In genomic region chr22:46089426-46090041, GRCh38 we compare ENCODE assay signal across 2 cellular contexts.
TF ChIP-seq lines count a peak whose summit lies in the region.

No MANE protein-coding gene starts in this region.

TF ChIP-seq in IMR-90, 13 proteins besides CTCF, POLR2A, EP300 and RAD21:
- TF ChIP-seq SMC3 (IDR thresholded peaks at IDR 0.05; ENCODE audit: low read depth, low read length) = no peak
- no peak for TF ChIP-seq CEBPB (IDR thresholded peaks at IDR 0.05; ENCODE audit: low read depth, low read length)
- no peak for TF ChIP-seq MAZ (IDR thresholded peaks at IDR 0.05; ENCODE audit: borderline replicate concordance, low read depth, low read length)
- no peak for TF ChIP-seq RCOR1 (IDR thresholded peaks at IDR 0.05; ENCODE audit: insufficient replicate concordance, low read length)
- no peak for TF ChIP-seq NFE2L2 (IDR thresholded peaks at IDR 0.05; ENCODE audit: low read depth, low read length)
- no peak for TF ChIP-seq RFX5 (IDR thresholded peaks at IDR 0.05; ENCODE audit: low read depth, low read length)
- TF ChIP-seq ELK1 (IDR thresholded peaks at IDR 0.05; ENCODE audit: borderline replicate concordance, low read depth, low read length) = no peak
- no peak for TF ChIP-seq MAFK (IDR thresholded peaks at IDR 0.05; ENCODE audit: low read depth, low read length)
- no peak for TF ChIP-seq MXI1 (IDR thresholded peaks at IDR 0.05; ENCODE audit: borderline replicate concordance, low read depth, low read length)
- TF ChIP-seq CHD1 (IDR thresholded peaks at IDR 0.05; ENCODE audit: low read depth, low read length) = no peak
- no peak for TF ChIP-seq USF2 (IDR thresholded peaks at IDR 0.05; ENCODE audit: low read depth, low read length)
- no peak for TF ChIP-seq BHLHE40 (IDR thresholded peaks at IDR 0.05; ENCODE audit: low read depth, low read length)
- no peak for TF ChIP-seq FOS (IDR thresholded peaks at IDR 0.05; ENCODE audit: low read depth, low read length)

TF ChIP-seq in endothelial cell of umbilical vein, 7 proteins besides CTCF, POLR2A, EP300 and RAD21:
- no peak for TF ChIP-seq MYC (IDR thresholded peaks at IDR 0.05; ENCODE audit: low read depth, low read length)
- no peak for TF ChIP-seq MAX (IDR thresholded peaks at IDR 0.05; ENCODE audit: insufficient read depth, insufficient read length)
- no peak for TF ChIP-seq JUN (IDR thresholded peaks at IDR 0.05; ENCODE audit: borderline replicate concordance, insufficient read depth, insufficient read length, low read depth)
